ENCODE assay signal across 17 cellular contexts in the genomic region with DNA sequence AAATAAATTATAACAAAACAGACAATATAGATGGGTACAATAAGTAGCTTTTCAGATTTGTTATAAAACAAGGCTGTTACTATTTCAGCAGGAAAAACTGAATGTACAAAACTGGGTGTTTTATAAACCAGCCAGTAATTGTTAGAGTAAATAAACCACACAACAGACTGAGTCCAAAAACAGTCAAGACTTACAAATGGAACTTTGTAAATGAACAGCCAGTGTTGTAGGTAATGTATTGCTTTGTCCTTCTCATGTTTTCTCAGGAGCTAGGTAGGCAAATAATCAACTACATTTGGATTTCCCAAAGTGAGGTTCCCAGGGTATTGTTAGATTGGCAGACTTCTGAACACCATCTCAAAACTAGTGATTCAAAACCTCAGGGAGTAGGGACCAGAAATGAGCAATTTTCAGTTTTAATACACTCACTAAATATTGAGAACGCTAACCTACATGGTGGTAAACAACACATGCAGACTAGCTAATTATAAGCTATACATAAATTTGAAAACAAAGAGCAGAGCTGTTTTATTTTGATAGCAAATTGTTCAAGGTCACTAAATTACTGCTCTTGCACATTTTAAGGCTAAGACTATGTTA. TPM values are rescaled to one million over a fixed set of nuclear protein-coding genes. Genes with fewer than 3 reads are reported as not detected.
DNase-seq lines count a peak whose midpoint lies in the region; ATAC-seq and TF ChIP-seq lines count a peak whose summit lies in the region.
"Had no signal": no experiment of that assay in that cellular context is flagged by ENCODE, and none has a peak within 500 bp of the region (broad histone marks: within the 10 kb centered on the region; RNA-seq: fewer than 3 reads in every experiment).

No MANE protein-coding gene starts in this region.

- DNase-seq in naive thymus-derived CD4-positive, alpha-beta T cell, result no peak
- no peak for DNase-seq in NCI-H2196 treated with DMSO at 0.1 percent for 48 hours (lab: John Stamatoyannopoulos, UW; ENCODE audit: unreplicated experiment)
- no peak for DNase-seq in vagina (ENCODE audit: extremely low spot score in 2 of 2)
- no peak for DNase-seq in NCI-H2107 (lab: John Stamatoyannopoulos, UW)
- DNase-seq: amygdala, DND-41, GOT3, head of caudate nucleus, NCI-H1694, NCI-H748 treated with DMSO at 0.1 percent for 48 hours, tibial artery had no signal

- ATAC-seq in GM18867 (IDR thresholded peaks at IDR 0.05; ENCODE audit: unreplicated experiment) (peak; percentile 58), GM21447 (IDR thresholded peaks at IDR 0.05; ENCODE audit: unreplicated experiment) (peak; percentile 81), HG03432 (IDR thresholded peaks at IDR 0.05; ENCODE audit: unreplicated experiment) (peak; percentile 60)
- ATAC-seq in naive thymus-derived CD4-positive, alpha-beta T cell, result no peak

- no peaks in the 10 kb centered on the region for H3K27me3 ChIP-seq in naive thymus-derived CD4-positive, alpha-beta T cell (ENCODE audit: control insufficient read depth in 2 of 2, insufficient read depth in 2 of 2, low read length in 2 of 2)
- H3K27me3 ChIP-seq in vagina, result no peaks in the 10 kb centered on the region
- H3K27me3 ChIP-seq: BLaER1 treated with 17β-estradiol and CSF1 and Interleukin-3, amounts not matched to agents 10 nM and 100 nM; esophagus muscularis mucosa; tibial artery had no signal

- peaks cover 0 to 5% of the 10 kb centered on the region in 2 donors for H3K4me1 ChIP-seq in naive thymus-derived CD4-positive, alpha-beta T cell (ENCODE audit: control insufficient read depth in 2 of 2, insufficient read depth in 2 of 2, low read length in 2 of 2)
- H3K4me1 ChIP-seq in vagina, result no peaks in the 10 kb centered on the region
- H3K4me1 ChIP-seq: BLaER1 treated with 17β-estradiol and CSF1 and Interleukin-3, amounts not matched to agents 10 nM and 100 nM; tibial artery had no signal

- H3K4me1 Mint-ChIP-seq in naive thymus-derived CD4-positive, alpha-beta T cell, result peaks cover 21 to 58% (median 49%) of the 10 kb centered on the region in 7 donors

- peak overlapping the region in 4 of 9 donors; percentile 37 to 65 (median 46) for H3K27ac Mint-ChIP-seq in naive thymus-derived CD4-positive, alpha-beta T cell

- no peaks in the 10 kb centered on the region for H3K9me3 ChIP-seq in naive thymus-derived CD4-positive, alpha-beta T cell (ENCODE audit: control insufficient read depth in 2 of 3, low read length in 3 of 3)
- H3K9me3 ChIP-seq in vagina, result no peaks in the 10 kb centered on the region
- H3K9me3 ChIP-seq: esophagus muscularis mucosa, tibial artery had no signal

- peaks cover 2 to 31% (median 10%) of the 10 kb centered on the region in 11 donors for H3K9me3 Mint-ChIP-seq in naive thymus-derived CD4-positive, alpha-beta T cell

- H3K36me3 ChIP-seq in naive thymus-derived CD4-positive, alpha-beta T cell (ENCODE audit: control insufficient read depth in 2 of 3, insufficient read depth in 3 of 3, low read length in 3 of 3), result peaks cover 0 to 23% (median 0%) of the 10 kb centered on the region in 3 experiments
- no peaks in the 10 kb centered on the region for H3K36me3 ChIP-seq in vagina

- peak overlapping the region; percentile 33 for H3K27ac ChIP-seq in naive thymus-derived CD4-positive, alpha-beta T cell (ENCODE audit: low read depth, low read length)
- H3K27ac ChIP-seq in vagina, result no peak overlapping the region
- H3K27ac ChIP-seq: BLaER1 treated with 17β-estradiol and CSF1 and Interleukin-3, amounts not matched to agents 10 nM and 100 nM; coronary artery; esophagus muscularis mucosa; tibial artery had no signal

- TF ChIP-seq CTCF in vagina (IDR thresholded peaks at IDR 0.05), result no peak

- CTCF ChIA-PET in naive thymus-derived CD4-positive, alpha-beta T cell (lab: Charles Lee), result no interaction called here

- no peak overlapping the region for H3K4me3 ChIP-seq in naive thymus-derived CD4-positive, alpha-beta T cell (ENCODE audit: low read length)
- H3K4me3 ChIP-seq in vagina, result no peak overlapping the region
- H3K4me3 ChIP-seq: BLaER1 treated with 17β-estradiol and CSF1 and Interleukin-3, amounts not matched to agents 10 nM and 100 nM; coronary artery; esophagus muscularis mucosa; tibial artery had no signal

- no peaks in the 10 kb centered on the region for H3K27me3 Mint-ChIP-seq in naive thymus-derived CD4-positive, alpha-beta T cell

- POLR2A ChIA-PET in naive thymus-derived CD4-positive, alpha-beta T cell (lab: Charles Lee), result interaction anchor here (0.8 kb wide), 1 partner anchor 14 kb away, joined by 3 read pairs; no protein-coding TSS in a partner anchor

- H3K36me3 Mint-ChIP-seq in naive thymus-derived CD4-positive, alpha-beta T cell, result peaks cover 4 to 87% (median 68%) of the 10 kb centered on the region in 5 donors

- no peak overlapping the region for H3K4me3 Mint-ChIP-seq in naive thymus-derived CD4-positive, alpha-beta T cell

- intact Hi-C loops in naive thymus-derived CD4-positive, alpha-beta T cell (cut with micrococcal nuclease), result loop anchor here in 1 of 2 donors (5.0 kb wide), 1 partner anchor 34 kb away; no protein-coding TSS in a partner anchor
- intact Hi-C loops in vagina (cut with DNase I), result no loop called here

- TF ChIP-seq POLR2A in vagina (IDR thresholded peaks at IDR 0.05), result no peak

RNA-seq across cellular contexts. Expression of gene HERPUD2, which starts 36.2 kb away (rescaled TPM):
- 10 to 100 TPM; 38.1 to 92.6 (median 62.4) TPM for total RNA-seq in naive thymus-derived CD4-positive, alpha-beta T cell
- polyA plus RNA-seq in naive thymus-derived CD4-positive, alpha-beta T cell, result 10 to 100 TPM; 68.7 to 76.8 TPM
- 45.2 TPM for total RNA-seq in vagina
